Comparison of ENCODE assay signal across 36 cellular contexts in the genomic region with DNA sequence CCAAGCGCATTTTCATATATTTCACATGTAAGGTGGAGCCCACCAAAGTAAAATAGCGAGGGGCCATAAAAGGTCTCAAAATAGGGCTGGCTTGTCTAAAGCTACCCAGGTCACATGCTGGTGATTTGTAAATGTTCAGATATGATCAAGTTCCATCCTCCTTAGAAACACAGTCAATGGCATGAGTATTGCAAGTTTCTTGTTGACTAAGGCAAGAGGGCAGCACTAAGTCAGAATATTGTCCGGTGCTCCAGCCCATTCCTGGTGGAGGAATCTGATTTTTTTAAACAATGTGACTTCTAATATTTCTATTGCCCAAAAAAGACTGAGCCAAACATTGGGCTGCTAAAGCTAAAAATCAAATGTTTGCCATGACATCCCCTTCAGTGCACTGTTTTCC.
"Had no signal": no experiment of that assay in that cellular context is flagged by ENCODE, and none has a peak within 500 bp of the region (broad histone marks: within the 10 kb centered on the region; RNA-seq: fewer than 3 reads in every experiment).

No MANE protein-coding gene starts in this region.

- H3K27me3 Mint-ChIP-seq: activated CD4-positive, alpha-beta memory T cell treated with anti-CD3 and anti-CD28 coated beads, Interleukin-2, amount 10 ng/mL, durations not matched to agents 7 days and 5 days; activated CD4-positive, alpha-beta T cell treated with anti-CD3 and anti-CD28 coated beads, Interleukin-2, amount 10 ng/mL, durations not matched to agents 7 days and 5 days; activated CD8-positive, alpha-beta memory T cell treated with anti-CD3 and anti-CD28 coated beads, Interleukin-2, amount 10 ng/mL, durations not matched to agents 7 days and 5 days; activated naive CD4-positive, alpha-beta T cell treated with anti-CD3 and anti-CD28 coated beads, Interleukin-2, amount 10 ng/mL, durations not matched to agents 7 days and 5 days; activated naive CD8-positive, alpha-beta T cell treated with anti-CD3 and anti-CD28 coated beads, Interleukin-2, amount 10 ng/mL, durations not matched to agents 7 days and 5 days; activated T-cell treated with anti-CD3 and anti-CD28 coated beads, Interleukin-2, amount 50 U/mL, for 24 hours; brain; central memory CD8-positive, alpha-beta T cell; T-helper 17 cell had no signal

- H3K9me3 ChIP-seq: ascending aorta had no signal

- DNase-seq: activated CD4-positive, alpha-beta memory T cell treated with anti-CD3 and anti-CD28 coated beads, Interleukin-2, amount 10 ng/mL, durations not matched to agents 7 days and 5 days; activated CD4-positive, alpha-beta T cell treated with anti-CD3 and anti-CD28 coated beads for 1 hour; activated CD4-positive, alpha-beta T cell treated with anti-CD3 and anti-CD28 coated beads for 36 hours; activated CD4-positive, alpha-beta T cell treated with anti-CD3 and anti-CD28 coated beads for 48 hours; activated CD4-positive, alpha-beta T cell treated with anti-CD3 and anti-CD28 coated beads, Interleukin-2, amount 10 ng/mL, durations not matched to agents 7 days and 5 days; activated CD4-positive, alpha-beta T cell treated with anti-CD3 and anti-CD28 coated beads, Interleukin-2, amount 50 U/mL, for 48 hours; activated CD4-positive, CD25-positive, alpha-beta regulatory T cell; activated CD8-positive, alpha-beta memory T cell treated with anti-CD3 and anti-CD28 coated beads for 24 hours; activated CD8-positive, alpha-beta memory T cell treated with anti-CD3 and anti-CD28 coated beads, Interleukin-2, amount 10 ng/mL, durations not matched to agents 7 days and 5 days; activated CD8-positive, alpha-beta memory T cell treated with anti-CD3 and anti-CD28 coated beads, Interleukin-2, amount 50 U/mL, for 48 hours; activated CD8-positive, alpha-beta T cell treated with anti-CD3 and anti-CD28 coated beads, Interleukin-2, amount 10 ng/mL, durations not matched to agents 7 days and 5 days; activated effector memory CD4-positive, alpha-beta T cell treated with Interleukin-2 at 50 U/mL for 16 hours; activated gamma-delta T cell; activated naive CD4-positive, alpha-beta T cell treated with anti-CD3 and anti-CD28 coated beads, Interleukin-2, amount 10 ng/mL, durations not matched to agents 7 days and 5 days; activated naive CD4-positive, alpha-beta T cell treated with Interleukin-2 at 50 U/mL for 16 hours; activated naive CD8-positive, alpha-beta T cell treated with anti-CD3 and anti-CD28 coated beads, Interleukin-2, amount 10 ng/mL, durations not matched to agents 7 days and 5 days; activated naive CD8-positive, alpha-beta T cell treated with anti-CD3 and anti-CD28 coated beads, Interleukin-2, amount 50 U/mL, for 24 hours; activated T-cell treated with anti-CD3 and anti-CD28 coated beads, Interleukin-2, amount 50 U/mL, for 24 hours; activated T-cell treated with anti-CD3 and anti-CD28 coated beads, Interleukin-2, amount 50 U/mL, for 48 hours; amygdala; anterior cingulate cortex; caudate nucleus; cerebellar nuclear complex; T-helper 17 cell; T-helper 9 cell; WERI-Rb-1 had no signal

- H3K27ac ChIP-seq: ascending aorta, cardiac muscle cell, WERI-Rb-1 had no signal

- H3K4me3 Mint-ChIP-seq: activated CD4-positive, alpha-beta memory T cell treated with anti-CD3 and anti-CD28 coated beads, Interleukin-2, amount 10 ng/mL, durations not matched to agents 7 days and 5 days; activated CD4-positive, alpha-beta T cell treated with anti-CD3 and anti-CD28 coated beads for 36 hours; activated CD4-positive, alpha-beta T cell treated with anti-CD3 and anti-CD28 coated beads, Interleukin-2, amount 10 ng/mL, durations not matched to agents 7 days and 5 days; activated CD8-positive, alpha-beta memory T cell treated with anti-CD3 and anti-CD28 coated beads, Interleukin-2, amount 10 ng/mL, durations not matched to agents 7 days and 5 days; activated CD8-positive, alpha-beta T cell treated with anti-CD3 and anti-CD28 coated beads, Interleukin-2, amount 10 ng/mL, durations not matched to agents 7 days and 5 days; activated naive CD4-positive, alpha-beta T cell treated with anti-CD3 and anti-CD28 coated beads, Interleukin-2, amount 10 ng/mL, durations not matched to agents 7 days and 5 days; activated naive CD4-positive, alpha-beta T cell treated with anti-CD3 and anti-CD28 coated beads, Interleukin-2, amount 50 U/mL, for 24 hours; activated naive CD8-positive, alpha-beta T cell; activated naive CD8-positive, alpha-beta T cell treated with anti-CD3 and anti-CD28 coated beads, Interleukin-2, amount 10 ng/mL, durations not matched to agents 7 days and 5 days; activated naive CD8-positive, alpha-beta T cell treated with anti-CD3 and anti-CD28 coated beads, Interleukin-2, amount 50 U/mL, for 24 hours; activated T-cell treated with anti-CD3 and anti-CD28 coated beads, Interleukin-2, amount 50 U/mL, for 24 hours; brain; central memory CD8-positive, alpha-beta T cell; T-helper 17 cell; T-helper 2 cell treated with Interferon-gamma antibody and Interleukin-4, amounts not matched to agents 5 μg/mL and 100 μg/mL, for 36 hours; WTC11 had no signal

- H3K36me3 Mint-ChIP-seq: activated CD8-positive, alpha-beta memory T cell treated with anti-CD3 and anti-CD28 coated beads, Interleukin-2, amount 10 ng/mL, durations not matched to agents 7 days and 5 days; activated naive CD4-positive, alpha-beta T cell treated with anti-CD3 and anti-CD28 coated beads, Interleukin-2, amount 10 ng/mL, durations not matched to agents 7 days and 5 days; activated naive CD4-positive, alpha-beta T cell treated with anti-CD3 and anti-CD28 coated beads, Interleukin-2, amount 50 U/mL, for 24 hours; activated naive CD8-positive, alpha-beta T cell; activated naive CD8-positive, alpha-beta T cell treated with anti-CD3 and anti-CD28 coated beads, Interleukin-2, amount 10 ng/mL, durations not matched to agents 7 days and 5 days had no signal

- H3K36me3 ChIP-seq: ascending aorta, WERI-Rb-1 had no signal

- H3K4me3 ChIP-seq: ascending aorta, cardiac muscle cell had no signal

- H3K27ac Mint-ChIP-seq: activated CD4-positive, alpha-beta memory T cell treated with anti-CD3 and anti-CD28 coated beads, Interleukin-2, amount 10 ng/mL, durations not matched to agents 7 days and 5 days; activated CD4-positive, alpha-beta T cell treated with anti-CD3 and anti-CD28 coated beads for 36 hours; activated CD4-positive, alpha-beta T cell treated with anti-CD3 and anti-CD28 coated beads, Interleukin-2, amount 10 ng/mL, durations not matched to agents 7 days and 5 days; activated CD8-positive, alpha-beta memory T cell treated with anti-CD3 and anti-CD28 coated beads, Interleukin-2, amount 10 ng/mL, durations not matched to agents 7 days and 5 days; activated CD8-positive, alpha-beta T cell treated with anti-CD3 and anti-CD28 coated beads, Interleukin-2, amount 10 ng/mL, durations not matched to agents 7 days and 5 days; activated naive CD4-positive, alpha-beta T cell treated with anti-CD3 and anti-CD28 coated beads, Interleukin-2, amount 10 ng/mL, durations not matched to agents 7 days and 5 days; activated naive CD4-positive, alpha-beta T cell treated with anti-CD3 and anti-CD28 coated beads, Interleukin-2, amount 50 U/mL, for 24 hours; activated naive CD8-positive, alpha-beta T cell; activated naive CD8-positive, alpha-beta T cell treated with anti-CD3 and anti-CD28 coated beads, Interleukin-2, amount 10 ng/mL, durations not matched to agents 7 days and 5 days; activated naive CD8-positive, alpha-beta T cell treated with anti-CD3 and anti-CD28 coated beads, Interleukin-2, amount 50 U/mL, for 24 hours; activated T-cell treated with anti-CD3 and anti-CD28 coated beads, Interleukin-2, amount 50 U/mL, for 24 hours; activated T-helper 2 cell treated with anti-CD3 and anti-CD28 coated beads, Interferon-gamma antibody, Interleukin-2, Interleukin-4, amounts not matched to agents 10 μg/mL and 5 μg/mL and 100 μg/mL, durations not matched to agents 14 hours and 24 hours and 36 hours; brain; T-helper 17 cell; T-helper 2 cell treated with Interferon-gamma antibody and Interleukin-4, amounts not matched to agents 5 μg/mL and 100 μg/mL, for 36 hours; WTC11 had no signal

- H3K27me3 ChIP-seq: ascending aorta, cardiac muscle cell had no signal

- H3K4me1 Mint-ChIP-seq: activated CD4-positive, alpha-beta memory T cell treated with anti-CD3 and anti-CD28 coated beads, Interleukin-2, amount 10 ng/mL, durations not matched to agents 7 days and 5 days; activated CD4-positive, alpha-beta T cell treated with anti-CD3 and anti-CD28 coated beads for 36 hours; activated CD4-positive, alpha-beta T cell treated with anti-CD3 and anti-CD28 coated beads, Interleukin-2, amount 10 ng/mL, durations not matched to agents 7 days and 5 days; activated CD8-positive, alpha-beta memory T cell treated with anti-CD3 and anti-CD28 coated beads, Interleukin-2, amount 10 ng/mL, durations not matched to agents 7 days and 5 days; activated naive CD4-positive, alpha-beta T cell treated with anti-CD3 and anti-CD28 coated beads, Interleukin-2, amount 10 ng/mL, durations not matched to agents 7 days and 5 days; activated naive CD4-positive, alpha-beta T cell treated with anti-CD3 and anti-CD28 coated beads, Interleukin-2, amount 50 U/mL, for 24 hours; activated naive CD8-positive, alpha-beta T cell treated with anti-CD3 and anti-CD28 coated beads, Interleukin-2, amount 10 ng/mL, durations not matched to agents 7 days and 5 days; activated naive CD8-positive, alpha-beta T cell treated with anti-CD3 and anti-CD28 coated beads, Interleukin-2, amount 50 U/mL, for 24 hours; brain; central memory CD8-positive, alpha-beta T cell; T-helper 17 cell; WTC11 had no signal

- ATAC-seq: activated CD4-positive, alpha-beta T cell treated with anti-CD3 and anti-CD28 coated beads for 36 hours; activated CD4-positive, CD25-positive, alpha-beta regulatory T cell treated with anti-CD3 and anti-CD28 coated beads, Interleukin-2, amount 50 U/mL, for 24 hours; activated CD8-positive, alpha-beta memory T cell treated with anti-CD3 and anti-CD28 coated beads, Interleukin-2, amount 10 ng/mL, durations not matched to agents 7 days and 5 days; activated CD8-positive, alpha-beta T cell treated with anti-CD3 and anti-CD28 coated beads, Interleukin-2, amount 10 ng/mL, durations not matched to agents 7 days and 5 days; activated naive CD8-positive, alpha-beta T cell treated with anti-CD3 and anti-CD28 coated beads, Interleukin-2, amount 50 U/mL, for 24 hours; T-helper 17 cell; WTC11 had no signal

- H3K9me3 Mint-ChIP-seq: activated CD4-positive, alpha-beta T cell treated with anti-CD3 and anti-CD28 coated beads, Interleukin-2, amount 10 ng/mL, durations not matched to agents 7 days and 5 days; activated naive CD4-positive, alpha-beta T cell treated with anti-CD3 and anti-CD28 coated beads, Interleukin-2, amount 50 U/mL, for 24 hours; activated naive CD8-positive, alpha-beta T cell treated with anti-CD3 and anti-CD28 coated beads, Interleukin-2, amount 50 U/mL, for 24 hours; activated T-helper 2 cell treated with anti-CD3 and anti-CD28 coated beads, Interferon-gamma antibody, Interleukin-2, Interleukin-4, amounts not matched to agents 10 μg/mL and 5 μg/mL and 100 μg/mL, durations not matched to agents 14 hours and 24 hours and 36 hours; brain; central memory CD8-positive, alpha-beta T cell; T-helper 2 cell treated with Interferon-gamma antibody and Interleukin-4, amounts not matched to agents 5 μg/mL and 100 μg/mL, for 36 hours; WTC11 had no signal

- H3K4me1 ChIP-seq: ascending aorta had no signal
